ENCODE assay signal across 19 cellular contexts in the genomic region with DNA sequence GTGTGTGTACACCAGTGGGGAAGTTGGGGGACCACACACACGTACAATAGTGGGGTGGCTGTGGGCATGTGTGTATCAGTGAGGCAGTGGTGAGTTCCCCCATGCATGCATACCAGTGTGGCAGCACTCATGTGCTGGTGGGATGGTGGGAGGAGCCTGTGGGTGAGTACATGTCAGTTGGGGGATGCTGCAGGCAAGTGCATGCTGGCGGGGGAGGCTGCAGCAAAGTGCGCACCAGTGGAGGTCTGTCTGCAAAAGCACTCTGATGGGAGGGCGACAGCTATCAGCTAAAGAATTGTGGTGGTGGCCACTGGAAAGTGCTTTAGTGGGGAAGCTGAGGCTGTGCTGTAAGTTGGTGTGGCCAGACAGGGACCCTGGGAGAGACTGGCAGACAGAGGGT.
"Had no signal": no experiment of that assay in that cellular context is flagged by ENCODE, and none has a peak within 500 bp of the region (broad histone marks: within the 10 kb centered on the region; RNA-seq: fewer than 3 reads in every experiment).

No MANE protein-coding gene starts in this region.

- DNase-seq: effector CD4-positive, alpha-beta T cell; endodermal cell; erythroblast; foreskin keratinocyte; immature natural killer cell; left cardiac atrium; left ventricle myocardium superior; naive thymus-derived CD4-positive, alpha-beta T cell; nucleus accumbens; ovary; stimulated activated CD4-positive, alpha-beta T cell treated with anti-CD3 and anti-CD28 coated beads, Interleukin-4, amount 100 ng/mL, for 1 hour; stimulated activated CD8-positive, alpha-beta memory T cell treated with anti-CD3 and anti-CD28 coated beads, Interleukin-4, amount 100 ng/mL, for 48 hours; tibial artery had no signal

- H3K9me3 Mint-ChIP-seq: endodermal cell; stimulated activated memory B cell treated with anti-CD40 and anti-IgM and Interleukin-4, amounts not matched to agents 10 μg/mL and 1 μg/mL and 100 μg/mL, for 72 hours; stimulated activated naive CD8-positive, alpha-beta T cell treated with anti-CD3 and anti-CD28 coated beads, Interleukin-15, Interleukin-2, amounts not matched to agents 100 ng/mL and 50 ng/mL, for 24 hours had no signal

- H3K36me3 Mint-ChIP-seq: immature natural killer cell; naive thymus-derived CD4-positive, alpha-beta T cell; stimulated activated memory B cell treated with anti-CD40 and anti-IgM and Interleukin-4, amounts not matched to agents 10 μg/mL and 1 μg/mL and 100 μg/mL, for 72 hours had no signal

- H3K27ac ChIP-seq: coronary artery, foreskin keratinocyte, ovary, right atrium auricular region, tibial artery had no signal

- H3K27me3 ChIP-seq: foreskin keratinocyte, ovary, right atrium auricular region, tibial artery had no signal

- H3K4me3 ChIP-seq: coronary artery, ovary, right atrium auricular region, smooth muscle cell, tibial artery had no signal

- H3K4me3 Mint-ChIP-seq: endodermal cell; immature natural killer cell; naive thymus-derived CD4-positive, alpha-beta T cell; neural crest cell; stimulated activated memory B cell treated with anti-CD40 and anti-IgM and Interleukin-4, amounts not matched to agents 10 μg/mL and 1 μg/mL and 100 μg/mL, for 72 hours; stimulated activated naive CD8-positive, alpha-beta T cell treated with anti-CD3 and anti-CD28 coated beads, Interleukin-15, Interleukin-2, amounts not matched to agents 100 ng/mL and 50 ng/mL, for 24 hours had no signal

- H3K4me1 ChIP-seq: foreskin keratinocyte, right atrium auricular region, tibial artery had no signal

- H3K27me3 Mint-ChIP-seq: stimulated activated naive CD8-positive, alpha-beta T cell treated with anti-CD3 and anti-CD28 coated beads, Interleukin-15, Interleukin-2, amounts not matched to agents 100 ng/mL and 50 ng/mL, for 24 hours had no signal

- H3K36me3 ChIP-seq: ovary, right atrium auricular region, tibial artery had no signal

- H3K9me3 ChIP-seq: ovary, right atrium auricular region, tibial artery had no signal

- H3K4me1 Mint-ChIP-seq: immature natural killer cell; neural crest cell; stimulated activated memory B cell treated with anti-CD40 and anti-IgM and Interleukin-4, amounts not matched to agents 10 μg/mL and 1 μg/mL and 100 μg/mL, for 72 hours had no signal

- H3K27ac Mint-ChIP-seq: immature natural killer cell; naive thymus-derived CD4-positive, alpha-beta T cell; stimulated activated memory B cell treated with anti-CD40 and anti-IgM and Interleukin-4, amounts not matched to agents 10 μg/mL and 1 μg/mL and 100 μg/mL, for 72 hours; stimulated activated naive CD8-positive, alpha-beta T cell treated with anti-CD3 and anti-CD28 coated beads, Interleukin-15, Interleukin-2, amounts not matched to agents 100 ng/mL and 50 ng/mL, for 24 hours had no signal

- H3K4me2 ChIP-seq: smooth muscle cell had no signal

- ATAC-seq: foreskin keratinocyte; left cardiac atrium; left ventricle myocardium superior; naive thymus-derived CD4-positive, alpha-beta T cell; stimulated activated memory B cell treated with anti-CD40 and anti-IgM and Interleukin-4, amounts not matched to agents 10 μg/mL and 1 μg/mL and 100 μg/mL, for 72 hours had no signal
